Comparison of ENCODE assay signal across 8 cellular contexts in genomic region chr1:31723828-31724359, GRCh38. TPM values are rescaled to one million over a fixed set of nuclear protein-coding genes. Genes with fewer than 3 reads are reported as not detected.
A peak's percentile ranks its signal among the peaks of the same experiment; 100 is the strongest.
DNase-seq lines count a peak whose midpoint lies in the region; ATAC-seq and TF ChIP-seq lines count a peak whose summit lies in the region.

No MANE protein-coding gene starts in this region.

- no peaks in the 10 kb centered on the region for H3K36me3 Mint-ChIP-seq in activated naive CD4-positive, alpha-beta T cell treated with anti-CD3 and anti-CD28 coated beads, Interleukin-2, amount 50 U/mL, for 24 hours

- H3K4me3 Mint-ChIP-seq in activated naive CD4-positive, alpha-beta T cell treated with anti-CD3 and anti-CD28 coated beads, Interleukin-2, amount 50 U/mL, for 24 hours, result no peak overlapping the region

- DNase-seq in ELR (ENCODE audit: low read depth) (peak; percentile 86), NCI-H226 (peak; percentile 80), right atrium auricular region (ENCODE audit: low spot score) (peak; percentile 64)
- peak; percentile 54 to 57 for DNase-seq in stimulated activated CD4-positive, alpha-beta T cell treated with anti-CD3 and anti-CD28 coated beads, Interleukin-2, amount 100 ng/mL, for 48 hours

- ATAC-seq in GM19328 (IDR thresholded peaks at IDR 0.05; ENCODE audit: unreplicated experiment), result no peak
- ATAC-seq in GM18867 (IDR thresholded peaks at IDR 0.05; ENCODE audit: unreplicated experiment), result no peak
- ATAC-seq in GM19035 (IDR thresholded peaks at IDR 0.05; ENCODE audit: unreplicated experiment), result no peak

- no peaks in the 10 kb centered on the region for H3K27me3 ChIP-seq in right atrium auricular region

- no peaks in the 10 kb centered on the region for H3K36me3 ChIP-seq in right atrium auricular region

- H3K27ac Mint-ChIP-seq in activated naive CD4-positive, alpha-beta T cell treated with anti-CD3 and anti-CD28 coated beads, Interleukin-2, amount 50 U/mL, for 24 hours, result peak overlapping the region; percentile 44

- no peaks in the 10 kb centered on the region for H3K4me1 ChIP-seq in right atrium auricular region

- H3K4me1 Mint-ChIP-seq in activated naive CD4-positive, alpha-beta T cell treated with anti-CD3 and anti-CD28 coated beads, Interleukin-2, amount 50 U/mL, for 24 hours, result no peaks in the 10 kb centered on the region

- H3K9me3 Mint-ChIP-seq in activated naive CD4-positive, alpha-beta T cell treated with anti-CD3 and anti-CD28 coated beads, Interleukin-2, amount 50 U/mL, for 24 hours, result no peaks in the 10 kb centered on the region

- H3K9me3 ChIP-seq in right atrium auricular region, result no peaks in the 10 kb centered on the region

- H3K4me3 ChIP-seq in right atrium auricular region, result no peak overlapping the region

- peaks cover 2% of the 10 kb centered on the region for H3K27me3 Mint-ChIP-seq in activated naive CD4-positive, alpha-beta T cell treated with anti-CD3 and anti-CD28 coated beads, Interleukin-2, amount 50 U/mL, for 24 hours

- H3K27ac ChIP-seq in right atrium auricular region, result no peak overlapping the region

- no peak for TF ChIP-seq CTCF in right atrium auricular region (IDR thresholded peaks at IDR 0.05)

RNA-seq across cellular contexts. Expression of gene COL16A1, which starts 20.1 kb away (rescaled TPM):
- 10 to 100 TPM; 31.2 to 34.4 TPM for total RNA-seq in right atrium auricular region

RNA-seq across cellular contexts. Expression of gene ADGRB2, which starts 40.2 kb away (rescaled TPM):
- total RNA-seq in right atrium auricular region, result 10 to 100 TPM; 14.4 to 19.1 TPM
